ENCODE assay signal across 8 cellular contexts in genomic region chr1:40451238-40451585, GRCh38. TPM values are rescaled to one million over a fixed set of nuclear protein-coding genes. Genes with fewer than 3 reads are reported as not detected.
DNase-seq lines count a peak whose midpoint lies in the region; ATAC-seq and TF ChIP-seq lines count a peak whose summit lies in the region.

No MANE protein-coding gene starts in this region.

- peaks cover 37% of the 10 kb centered on the region for H3K4me1 Mint-ChIP-seq in activated T-cell treated with anti-CD3 and anti-CD28 coated beads, Interleukin-2, amount 50 U/mL, for 72 hours (ENCODE audit: low read depth)
- peaks cover 10% of the 10 kb centered on the region for H3K4me1 Mint-ChIP-seq in T-helper 17 cell
- H3K4me1 Mint-ChIP-seq in stimulated activated naive CD8-positive, alpha-beta T cell treated with anti-CD3 and anti-CD28 coated beads, Interleukin-15, Interleukin-2, amounts not matched to agents 100 ng/mL and 50 ng/mL, for 24 hours (ENCODE audit: low read depth) = peaks cover 49% of the 10 kb centered on the region

- peak overlapping the region; percentile 84 for H3K27ac Mint-ChIP-seq in activated T-cell treated with anti-CD3 and anti-CD28 coated beads, Interleukin-2, amount 50 U/mL, for 72 hours
- H3K27ac Mint-ChIP-seq in T-helper 17 cell = peak overlapping the region; percentile 92
- peak overlapping the region; percentile 93 for H3K27ac Mint-ChIP-seq in stimulated activated naive CD8-positive, alpha-beta T cell treated with anti-CD3 and anti-CD28 coated beads, Interleukin-15, Interleukin-2, amounts not matched to agents 100 ng/mL and 50 ng/mL, for 24 hours

- TF ChIP-seq CTCF in fibroblast of pulmonary artery (IDR thresholded peaks at IDR 0.05; ENCODE audit: low read length, missing control alignments) (no peak), tibial nerve (IDR thresholded peaks at IDR 0.05) (no peak)

- H3K4me3 Mint-ChIP-seq in activated T-cell treated with anti-CD3 and anti-CD28 coated beads, Interleukin-2, amount 50 U/mL, for 72 hours = peak overlapping the region; percentile 78 to 90
- H3K4me3 Mint-ChIP-seq in T-helper 17 cell = peak overlapping the region; percentile 90
- H3K4me3 Mint-ChIP-seq in stimulated activated naive CD8-positive, alpha-beta T cell treated with anti-CD3 and anti-CD28 coated beads, Interleukin-15, Interleukin-2, amounts not matched to agents 100 ng/mL and 50 ng/mL, for 24 hours = peak overlapping the region; percentile 87

- WGBS in tibial nerve, 2 donors = 77 to 84% methylated on average over 1 of the region's 1 CpG

- no peaks in the 10 kb centered on the region for H3K27me3 ChIP-seq in tibial nerve

- no peak overlapping the region for H3K27ac ChIP-seq in tibial nerve

- ATAC-seq in activated T-cell treated with anti-CD3 and anti-CD28 coated beads, Interleukin-2, amount 50 U/mL, for 72 hours (replicated peaks in 1 of 2) = peak in 1 of 2 donors; percentile 13
- ATAC-seq in T-helper 17 cell = peak; percentile 3
- no peak for ATAC-seq in GM21381 (IDR thresholded peaks at IDR 0.05; ENCODE audit: unreplicated experiment)

- peaks cover 0 to 15% (median 5%) of the 10 kb centered on the region in 4 donors for H3K4me1 ChIP-seq in tibial nerve

- peaks cover 0 to 23% (median 0%) of the 10 kb centered on the region in 3 donors for H3K36me3 ChIP-seq in tibial nerve

- H3K4me3 ChIP-seq in fibroblast of pulmonary artery (replicated peaks; ENCODE audit: low read depth, low read length) (peak overlapping the region; percentile 76), tibial nerve (peak overlapping the region in 1 of 4 donors; percentile 50)

- TF ChIP-seq POLR2A in tibial nerve (IDR thresholded peaks at IDR 0.05) = no peak

- H3K9me3 Mint-ChIP-seq in activated T-cell treated with anti-CD3 and anti-CD28 coated beads, Interleukin-2, amount 50 U/mL, for 72 hours = peaks cover 17 to 21% of the 10 kb centered on the region in 2 donors
- peaks cover 27% of the 10 kb centered on the region for H3K9me3 Mint-ChIP-seq in stimulated activated naive CD8-positive, alpha-beta T cell treated with anti-CD3 and anti-CD28 coated beads, Interleukin-15, Interleukin-2, amounts not matched to agents 100 ng/mL and 50 ng/mL, for 24 hours

- peaks cover 30 to 59% of the 10 kb centered on the region in 2 donors for H3K36me3 Mint-ChIP-seq in activated T-cell treated with anti-CD3 and anti-CD28 coated beads, Interleukin-2, amount 50 U/mL, for 72 hours (ENCODE audit: insufficient read depth in 2 of 2)
- H3K36me3 Mint-ChIP-seq in T-helper 17 cell (ENCODE audit: low read depth) = peaks cover 3% of the 10 kb centered on the region
- peaks cover 60% of the 10 kb centered on the region for H3K36me3 Mint-ChIP-seq in stimulated activated naive CD8-positive, alpha-beta T cell treated with anti-CD3 and anti-CD28 coated beads, Interleukin-15, Interleukin-2, amounts not matched to agents 100 ng/mL and 50 ng/mL, for 24 hours (ENCODE audit: low read depth)

- no peak for DNase-seq in activated T-cell treated with anti-CD3 and anti-CD28 coated beads, Interleukin-2, amount 50 U/mL, for 72 hours
- DNase-seq in activated T-cell treated with anti-CD3 and anti-CD28 coated beads for 4 hours (no peak), T-helper 17 cell (no peak), fibroblast of pulmonary artery (ENCODE audit: low read depth) (no peak), tibial nerve (ENCODE audit: low spot score in 2 of 2) (no peak), cortex of kidney (lab: John Stamatoyannopoulos, UW) (no peak)

- H3K9me3 ChIP-seq in T-helper 17 cell (ENCODE audit: control insufficient read depth, low read length, poor library complexity, severe bottlenecking) (peaks cover 12% of the 10 kb centered on the region), tibial nerve (peaks cover 0 to 40% (median 4%) of the 10 kb centered on the region in 4 donors)

- H3K27me3 Mint-ChIP-seq in activated T-cell treated with anti-CD3 and anti-CD28 coated beads, Interleukin-2, amount 50 U/mL, for 72 hours (ENCODE audit: low read depth) = no peaks in the 10 kb centered on the region
- H3K27me3 Mint-ChIP-seq in T-helper 17 cell = no peaks in the 10 kb centered on the region
- H3K27me3 Mint-ChIP-seq in stimulated activated naive CD8-positive, alpha-beta T cell treated with anti-CD3 and anti-CD28 coated beads, Interleukin-15, Interleukin-2, amounts not matched to agents 100 ng/mL and 50 ng/mL, for 24 hours = no peaks in the 10 kb centered on the region

- no peak for TF ChIP-seq EP300 in tibial nerve (IDR thresholded peaks at IDR 0.05)

RNA-seq across cellular contexts. Expression of gene ZFP69B, which starts 0.9 kb away (rescaled TPM):
- 1 to 10 TPM; 7.4 to 7.9 TPM for total RNA-seq in activated T-cell treated with anti-CD3 and anti-CD28 coated beads, Interleukin-2, amount 50 U/mL, for 72 hours
- total RNA-seq in T-helper 17 cell (1 to 10 TPM; 2.1 to 2.8 TPM), tibial nerve (1 to 10 TPM in 2 of 4 donors, under 1 TPM in 2; 0.39 to 2.3 (median 1.3) TPM)

RNA-seq across cellular contexts. Expression of gene ZFP69, which starts 25.9 kb away (rescaled TPM):
- total RNA-seq in activated T-cell treated with anti-CD3 and anti-CD28 coated beads, Interleukin-2, amount 50 U/mL, for 72 hours = 1 to 10 TPM; 4.0 to 8.4 TPM
- total RNA-seq in T-helper 17 cell (1 to 10 TPM; 3.1 to 3.4 TPM), tibial nerve (1 to 10 TPM; 1.7 to 7.6 (median 3.4) TPM)

RNA-seq across cellular contexts. Expression of gene EXO5, which starts 57.4 kb away (rescaled TPM):
- total RNA-seq in activated T-cell treated with anti-CD3 and anti-CD28 coated beads, Interleukin-2, amount 50 U/mL, for 72 hours = 10 to 100 TPM; 13.6 to 17.5 TPM
- total RNA-seq in T-helper 17 cell (1 to 10 TPM; 4.4 to 7.4 TPM), tibial nerve (1 to 10 TPM; 2.0 to 6.5 (median 4.6) TPM)
